Comparison of ENCODE assay signal across 16 cellular contexts in the genomic region with DNA sequence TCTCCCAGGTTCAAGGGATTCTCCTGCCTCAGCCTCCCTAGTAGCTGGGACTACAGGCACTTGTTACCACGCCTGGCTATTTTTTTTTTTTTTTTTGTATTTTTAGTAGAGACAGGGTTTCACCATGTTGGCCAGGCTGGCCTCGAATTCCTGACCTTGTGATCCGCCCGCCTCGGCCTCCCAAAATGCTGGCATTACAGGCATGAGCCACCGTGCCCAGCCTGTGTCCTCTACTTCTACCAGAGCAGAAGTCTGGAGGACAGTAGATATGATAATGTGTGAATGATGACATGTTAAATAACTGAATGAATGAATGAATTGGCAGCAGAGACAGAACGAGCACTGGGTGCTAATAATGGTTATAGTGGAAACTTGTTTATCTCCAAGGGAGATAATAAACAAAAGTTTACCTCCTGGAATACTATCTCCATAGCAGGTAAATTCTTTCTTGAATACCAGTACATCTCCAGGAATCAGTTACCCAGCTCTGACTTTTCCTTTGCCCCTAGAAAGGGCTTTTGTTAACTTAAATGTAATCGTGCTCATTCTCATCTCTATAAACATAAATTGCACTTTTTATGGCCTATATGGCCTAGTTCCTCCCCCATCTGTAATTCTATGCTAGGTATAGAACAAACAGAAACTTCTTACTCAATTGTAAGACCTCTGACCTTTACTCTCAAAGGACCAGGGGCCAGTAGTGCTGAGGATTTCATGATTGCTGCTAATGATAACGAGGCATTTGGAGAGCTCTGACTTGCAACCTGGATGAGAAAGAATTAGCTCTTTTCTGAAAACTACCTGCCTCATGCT. TPM values are rescaled to one million over a fixed set of nuclear protein-coding genes. Genes with fewer than 3 reads are reported as not detected.
DNase-seq lines count a peak whose midpoint lies in the region; ATAC-seq and TF ChIP-seq lines count a peak whose summit lies in the region.
"Had no signal": no experiment of that assay in that cellular context is flagged by ENCODE, and none has a peak within 500 bp of the region (broad histone marks: within the 10 kb centered on the region; RNA-seq: fewer than 3 reads in every experiment).

No MANE protein-coding gene starts in this region.

- intact Hi-C loops in left ventricle myocardium superior (cut with micrococcal nuclease) = no loop called here

- DNase-seq in SK-N-MC (ENCODE audit: low read depth, low spot score) = no peak
- DNase-seq in left ventricle myocardium superior = no peak
- no peak for DNase-seq in immature natural killer cell
- DNase-seq in C1 segment of cervical spinal cord (lab: John Stamatoyannopoulos, UW) = no peak
- no peak for DNase-seq in GOT3 (lab: John Stamatoyannopoulos, UW)
- DNase-seq in NCI-H82 treated with DMSO at 0.1 percent for 48 hours (lab: John Stamatoyannopoulos, UW; ENCODE audit: unreplicated experiment) = no peak
- DNase-seq: activated CD8-positive, alpha-beta memory T cell treated with anti-CD3 and anti-CD28 coated beads, Interleukin-2, amount 50 U/mL, for 48 hours; activated naive CD4-positive, alpha-beta T cell treated with anti-CD3 and anti-CD28 coated beads for 36 hours; endodermal cell; NCI-H1694; posterior cingulate gyrus; T-helper 17 cell had no signal

- H3K36me3 ChIP-seq in SK-N-MC (ENCODE audit: insufficient read depth, low read length) (no peaks in the 10 kb centered on the region), rectal smooth muscle tissue (ENCODE audit: control insufficient read depth, insufficient read depth, low read length) (no peaks in the 10 kb centered on the region)

- H3K4me1 ChIP-seq in rectal smooth muscle tissue (ENCODE audit: control insufficient read depth, insufficient read depth, low read length) = peaks cover 2% of the 10 kb centered on the region

- peaks cover 0 to 5% (median 3%) of the 10 kb centered on the region in 3 donors for H3K27me3 Mint-ChIP-seq in immature natural killer cell (ENCODE audit: low read depth in 3 of 3)
- H3K27me3 Mint-ChIP-seq: T-helper 17 cell had no signal

- H3K9me3 ChIP-seq in SK-N-MC (ENCODE audit: low read depth, low read length) = no peaks in the 10 kb centered on the region

- H3K4me3 ChIP-seq in SK-N-MC (no peak overlapping the region), rectal smooth muscle tissue (ENCODE audit: low read length) (peak overlapping the region; percentile 10)

- no peak for TF ChIP-seq CTCF in C4-2B (conservative IDR thresholded peaks at IDR 0.05)

- no peak overlapping the region for H3K4me3 Mint-ChIP-seq in immature natural killer cell
- H3K4me3 Mint-ChIP-seq: activated naive CD4-positive, alpha-beta T cell treated with anti-CD3 and anti-CD28 coated beads for 36 hours; endodermal cell; T-helper 17 cell had no signal

- peak; percentile 8 for ATAC-seq in left ventricle myocardium superior
- ATAC-seq: activated CD4-positive, CD25-positive, alpha-beta regulatory T cell treated with anti-CD3 and anti-CD28 coated beads, Interleukin-2, amount 50 U/mL, for 24 hours; T-helper 17 cell had no signal

- H3K36me3 Mint-ChIP-seq in immature natural killer cell = no peaks in the 10 kb centered on the region

- no peaks in the 10 kb centered on the region for H3K9me3 Mint-ChIP-seq in immature natural killer cell
- H3K9me3 Mint-ChIP-seq: activated naive CD4-positive, alpha-beta T cell treated with anti-CD3 and anti-CD28 coated beads for 36 hours; endodermal cell had no signal

- peaks cover 28 to 45% of the 10 kb centered on the region in 2 donors for H3K4me1 Mint-ChIP-seq in immature natural killer cell

- no peak overlapping the region for H3K9ac ChIP-seq in SK-N-MC (ENCODE audit: insufficient read length)
- H3K9ac ChIP-seq in rectal smooth muscle tissue (ENCODE audit: low read length) = no peak overlapping the region

- H3K27me3 ChIP-seq in rectal smooth muscle tissue (ENCODE audit: control insufficient read depth, insufficient read depth, low read length) = no peaks in the 10 kb centered on the region
- H3K27me3 ChIP-seq: foreskin keratinocyte had no signal

- H3K27ac Mint-ChIP-seq in immature natural killer cell = no peak overlapping the region
- H3K27ac Mint-ChIP-seq: activated naive CD4-positive, alpha-beta T cell treated with anti-CD3 and anti-CD28 coated beads for 36 hours; endodermal cell had no signal

- H3K27ac ChIP-seq in C4-2B (peak overlapping the region; percentile 96), SK-N-MC (peak overlapping the region; percentile 32; the same call in 1 of the 2 replicates), rectal smooth muscle tissue (ENCODE audit: low read depth, low read length) (no peak overlapping the region)

RNA-seq across cellular contexts. Expression of gene LGALS3, which starts 7.2 kb away (rescaled TPM):
- 249 TPM for total RNA-seq in left ventricle myocardium superior
- 10 to 100 TPM; 23.3 to 58.2 (median 40.5) TPM for polyA plus RNA-seq in immature natural killer cell
